In genomic region chr7:41705109-41705871, GRCh38 we compare ENCODE assay signal across 8 cellular contexts. TPM values are rescaled to one million over a fixed set of nuclear protein-coding genes. Genes with fewer than 3 reads are reported as not detected.
A peak's percentile ranks its signal among the peaks of the same experiment; 100 is the strongest.
DNase-seq lines count a peak whose midpoint lies in the region; ATAC-seq, FAIRE-seq and TF ChIP-seq lines count a peak whose summit lies in the region.

No MANE protein-coding gene starts in this region.

- H4K20me1 ChIP-seq in OCI-LY7 (ENCODE audit: insufficient read depth, low read length), result no peaks in the 10 kb centered on the region

- no peaks in the 10 kb centered on the region for H3K27me3 ChIP-seq in neuron (ENCODE audit: insufficient read depth, low read length)

- no peaks in the 10 kb centered on the region for H3K9me2 ChIP-seq in OCI-LY7 (ENCODE audit: insufficient read depth, low read length)

- CTCF ChIA-PET in OCI-LY7 (lab: Charles Lee; ENCODE audit: unreplicated experiment), result interaction anchor here (0.6 kb wide), 1 partner anchor 438 kb away, joined by 3 read pairs; no protein-coding TSS in a partner anchor

- FAIRE-seq in frontal cortex (lab: Jason Lieb, UNC), result no peak

- H3K27ac ChIP-seq in OCI-LY7 (ENCODE audit: low read depth, low read length, poor library complexity, severe bottlenecking), result no peak overlapping the region
- peak overlapping the region; percentile 64 for H3K27ac ChIP-seq in temporal lobe (ENCODE audit: low read depth, low read length)

- POLR2A ChIA-PET in OCI-LY7 (lab: Charles Lee), result interaction anchor here (0.6 kb wide), 1 partner anchor 810 kb away, joined by 3 read pairs; no protein-coding TSS in a partner anchor

- no peaks in the 10 kb centered on the region for H3K79me2 ChIP-seq in OCI-LY7 (ENCODE audit: insufficient read depth, low read depth, low read length)

- intact Hi-C loops in OCI-LY7 (cut with micrococcal nuclease; ENCODE audit: unreplicated experiment), result loop anchor here (5.0 to 10.0 kb wide), 2 partner anchors 1380 to 1473 kb away; no protein-coding TSS in a partner anchor

- H2AFZ ChIP-seq in OCI-LY7 (ENCODE audit: low read length) (peak overlapping the region; percentile 74), neuron (ENCODE audit: low read depth, low read length) (peak overlapping the region; percentile 84)

- H3K4me3 ChIP-seq in OCI-LY7 (ENCODE audit: low read depth, low read length, poor library complexity, severe bottlenecking) (peak overlapping the region; percentile 49), neuron (ENCODE audit: low read length) (peak overlapping the region; percentile 49)

- peak overlapping the region; percentile 65 for H3K4me2 ChIP-seq in OCI-LY7 (ENCODE audit: low read length)

- H3K4me1 ChIP-seq in OCI-LY7 (ENCODE audit: insufficient read depth, low read length, poor library complexity, severe bottlenecking) (peaks cover 5% of the 10 kb centered on the region), neuron (ENCODE audit: insufficient read depth, low read length) (peaks cover 48% of the 10 kb centered on the region)

- BruUV-seq in OCI-LY7 (replicated peaks; lab: Mats Ljungman, UMichigan), result no TSS peak

- peak; percentile 67 for TF ChIP-seq CTCF in OCI-LY7 (conservative IDR thresholded peaks at IDR 0.05; ENCODE audit: low read length)

- DNase-seq in COR-L47 (lab: John Stamatoyannopoulos, UW) (peak; percentile 13), OCI-LY7 (ENCODE audit: low spot score) (peak; percentile 65), frontal cortex (ENCODE audit: low spot score in 2 of 2) (peak; percentile 48 to 71)
- peak; percentile 22 for DNase-seq in activated gamma-delta T cell treated with anti-CD3 and anti-CD28 coated beads, Interleukin-2, amount 50 U/mL, for 16 hours (ENCODE audit: low read depth)

- peak; percentile 92 for ATAC-seq in GM19351 (IDR thresholded peaks at IDR 0.05; ENCODE audit: unreplicated experiment)
- ATAC-seq in HG03442 (IDR thresholded peaks at IDR 0.05; ENCODE audit: unreplicated experiment), result peak; percentile 97

- H3K36me3 ChIP-seq in OCI-LY7 (ENCODE audit: insufficient read depth, low read length) (no peaks in the 10 kb centered on the region), neuron (ENCODE audit: insufficient read depth, low read length) (no peaks in the 10 kb centered on the region)

- H3K9me3 ChIP-seq in OCI-LY7 (ENCODE audit: low read length) (no peaks in the 10 kb centered on the region), neuron (ENCODE audit: low read length) (no peaks in the 10 kb centered on the region)

RNA-seq across cellular contexts. Expression of gene INHBA, which starts 2.4 kb away (rescaled TPM):
- total RNA-seq in OCI-LY7 (2014; rRNA removed; shearing (Covaris generic)), result not detected in 2 replicates
- total RNA-seq in OCI-LY7 (2022) (not detected in 2 replicates), frontal cortex (12.6 TPM), temporal lobe (7.9 TPM)

Comparison
In these comparisons a context has a peak if more than half of its experiments do, and no peak if none do; other contexts are left out.
1. DNase-seq: peak in every context shown above with its lines; median percentile 65 in OCI-LY7; 60 in frontal cortex; 22 in activated gamma-delta T cell treated with anti-CD3 and anti-CD28 coated beads, Interleukin-2, amount 50 U/mL, for 16 hours; 13 in COR-L47.